33 cellular contexts compared by ENCODE assay signal in genomic region chr5:22896155-22896554, GRCh38. TPM values are rescaled to one million over a fixed set of nuclear protein-coding genes. Genes with fewer than 3 reads are reported as not detected.
"Had no signal": no experiment of that assay in that cellular context is flagged by ENCODE, and none has a peak within 500 bp of the region (broad histone marks: within the 10 kb centered on the region; RNA-seq: fewer than 3 reads in every experiment).

No MANE protein-coding gene starts in this region.

- H3K4me2 ChIP-seq: KMS-11 had no signal

- H3K9ac ChIP-seq: KMS-11 had no signal

- H3K27ac ChIP-seq: KMS-11, VCaP had no signal

- DNase-seq: activated B cell treated with CpG ODN at 0.5 μM for 24 hours; activated CD4-positive, alpha-beta memory T cell treated with anti-CD3 and anti-CD28 coated beads for 36 hours; activated CD4-positive, alpha-beta T cell treated with anti-CD3 and anti-CD28 coated beads for 4 hours; activated CD4-positive, alpha-beta T cell treated with anti-CD3 and anti-CD28 coated beads, Interleukin-2, amount 50 U/mL, for 1 hour; activated CD4-positive, CD25-positive, alpha-beta regulatory T cell treated with anti-CD3 and anti-CD28 coated beads, Interleukin-2, amount 50 U/mL, for 72 hours; activated CD8-positive, alpha-beta memory T cell treated with anti-CD3 and anti-CD28 coated beads, Interleukin-2, amount 50 U/mL, for 4 hours; activated gamma-delta T cell treated with Interleukin-2 at 50 U/mL for 16 hours; activated naive CD4-positive, alpha-beta T cell treated with anti-CD3 and anti-CD28 coated beads for 36 hours; activated T-cell treated with anti-CD3 and anti-CD28 coated beads for 4 hours; activated T-cell treated with anti-CD3 and anti-CD28 coated beads, Interleukin-2, amount 50 U/mL, for 4 hours; anterior cingulate cortex; central memory CD4-positive, alpha-beta T cell; NCI-H1105; NCI-H1417 treated with DMSO at 0.1 percent for 48 hours; NCI-H187 treated with DMSO at 0.1 percent for 48 hours; NCI-H2081; NCI-H226; NCI-H524 treated with DMSO at 0.1 percent for 48 hours; NCI-H748 treated with DMSO at 0.1 percent for 48 hours; NK-92 treated with Interleukin-12 subunit alpha and Interleukin-12 subunit beta, amount 100 ng/mL, for 24 hours; SIG-M5; SW 1271; T-helper 1 cell; T-helper 2 cell; T-helper 9 cell had no signal

RNA-seq across cellular contexts. Expression of gene CDH12, which starts 43.0 kb away (rescaled TPM):
- total RNA-seq: activated B cell treated with CpG ODN at 0.5 μM for 24 hours; activated CD4-positive, alpha-beta memory T cell treated with anti-CD3 and anti-CD28 coated beads for 36 hours; activated naive CD4-positive, alpha-beta T cell treated with anti-CD3 and anti-CD28 coated beads for 36 hours; activated naive CD4-positive, alpha-beta T cell treated with anti-CD3 and anti-CD28 coated beads, Interleukin-2, amount 50 U/mL, for 72 hours; activated T-cell treated with anti-CD3 and anti-CD28 coated beads, Interleukin-2, amount 50 U/mL, for 4 hours; activated T-helper 1 cell treated with anti-CD3 and anti-CD28 coated beads, Interleukin-12 subunit alpha, Interleukin-12 subunit beta, Interleukin-2, Interleukin-4 antibody, amounts not matched to agents 30 ng/mL and 10 ng/mL and 1 ng/mL, durations not matched to agents 14 hours and 24 hours and 36 hours; LHCN-M2; NCI-H460; OCI-LY7; Right ventricle myocardium inferior had no signal
